8 cellular contexts compared by ENCODE assay signal in the genomic region with DNA sequence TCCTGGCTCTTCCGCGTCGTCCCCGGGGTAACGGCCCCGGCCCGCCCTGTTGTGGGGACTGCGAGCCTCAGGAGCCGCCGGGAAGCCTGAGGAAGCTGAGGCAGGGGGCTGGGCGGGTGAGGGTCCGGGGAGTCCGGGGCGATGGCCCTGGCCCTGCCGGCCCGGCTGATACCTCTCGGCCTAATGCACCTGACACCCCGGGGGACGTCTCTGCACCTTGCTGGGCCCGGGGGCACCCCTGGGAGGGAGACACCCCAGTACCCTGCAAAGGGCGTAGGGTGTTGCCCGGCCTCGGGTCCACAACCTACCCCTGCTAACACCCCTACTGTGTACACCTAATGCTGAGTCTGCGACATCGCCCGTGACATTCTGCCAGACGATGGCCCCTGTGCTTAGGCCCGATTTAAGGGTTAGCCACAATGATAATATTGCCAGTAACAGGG. TPM values are rescaled to one million over a fixed set of nuclear protein-coding genes. Genes with fewer than 3 reads are reported as not detected.
DNase-seq lines count a peak whose midpoint lies in the region; ATAC-seq, FAIRE-seq and TF ChIP-seq lines count a peak whose summit lies in the region.

No MANE protein-coding gene starts in this region.

- peak; percentile 16 for ATAC-seq in GM21526 (IDR thresholded peaks at IDR 0.05; ENCODE audit: low FRiP score, unreplicated experiment)

- peak overlapping the region; percentile 71 for H3K9ac ChIP-seq in endothelial cell of umbilical vein (replicated peaks; ENCODE audit: extremely low read depth, insufficient read depth, low read length)

- no peaks in the 10 kb centered on the region for H3K27me3 ChIP-seq in endothelial cell of umbilical vein (ENCODE audit: control insufficient read depth in 2 of 2, insufficient read depth in 2 of 2, low read length in 2 of 2)
- H3K27me3 ChIP-seq in neutrophil: no peaks in the 10 kb centered on the region

- FAIRE-seq in endothelial cell of umbilical vein (lab: Jason Lieb, UNC): no peak

- H4K20me1 ChIP-seq in endothelial cell of umbilical vein (replicated peaks; ENCODE audit: control insufficient read depth, extremely low read depth, insufficient read depth, low read length): no peaks in the 10 kb centered on the region

- H3K36me3 ChIP-seq in endothelial cell of umbilical vein (ENCODE audit: control insufficient read depth in 2 of 2, extremely low read depth in 1 of 2, insufficient read depth in 2 of 2, low read length in 2 of 2): peaks cover 3% of the 10 kb centered on the region in 2 experiments
- H3K36me3 ChIP-seq in neutrophil: peaks cover 35% of the 10 kb centered on the region

- H3K79me2 ChIP-seq in endothelial cell of umbilical vein (ENCODE audit: control insufficient read depth, insufficient read depth, low read length): peaks cover 16% of the 10 kb centered on the region

- no peaks in the 10 kb centered on the region for H3K9me3 ChIP-seq in endothelial cell of umbilical vein (replicated peaks; ENCODE audit: control insufficient read depth, insufficient read depth, low read length)
- no peaks in the 10 kb centered on the region for H3K9me3 ChIP-seq in neutrophil

- H2AFZ ChIP-seq in endothelial cell of umbilical vein (ENCODE audit: low read depth, low read length): peak overlapping the region; percentile 61

- peak overlapping the region; percentile 89 for H3K4me3 ChIP-seq in AG10803 (ENCODE audit: low read length)
- H3K4me3 ChIP-seq in NB4 (ENCODE audit: low read depth, low read length): peak overlapping the region; percentile 96
- H3K4me3 ChIP-seq in endothelial cell of umbilical vein (replicated peaks in 1 of 3; ENCODE audit: insufficient read depth in 1 of 3, low read depth in 1 of 3, low read length in 3 of 3): peak overlapping the region; percentile 80 to 87 (median 86)
- H3K4me3 ChIP-seq in neutrophil (ENCODE audit: low read depth in 1 of 2, low read length in 1 of 2): peak overlapping the region; percentile 72 to 93

- intact Hi-C loops in endothelial cell of umbilical vein (cut with micrococcal nuclease): loop anchor here (1.0 kb wide), 1 partner anchor 16 kb away; the partner anchor contains the start of gene FBXL12

- H3K4me2 ChIP-seq in endothelial cell of umbilical vein (ENCODE audit: insufficient read depth, low read length): peak overlapping the region; percentile 95

- CTCF ChIA-PET in endothelial cell of umbilical vein (lab: Charles Lee): interaction anchor here (1.0 to 1.4 kb wide), 2 partner anchors 10 to 36 kb away, joined by 4 read pairs; no protein-coding TSS in a partner anchor

- dilution Hi-C loops in endothelial cell of umbilical vein (cut with MboI; ENCODE audit: extremely low pct_ligation_motif_present, low sequenced_read_pairs): no loop called here

- H3K4me1 ChIP-seq in endothelial cell of umbilical vein (ENCODE audit: control insufficient read depth, extremely low read depth, insufficient read depth, low read length) (peaks cover 9% of the 10 kb centered on the region), neutrophil (ENCODE audit: control insufficient read depth in 1 of 2, insufficient read depth in 1 of 2, low read depth in 1 of 2, low read length in 1 of 2) (peaks cover 13 to 21% of the 10 kb centered on the region in 2 experiments)

- TF ChIP-seq CTCF in AG10803 (conservative IDR thresholded peaks at IDR 0.05; ENCODE audit: low read length) (no peak), NB4 (IDR thresholded peaks at IDR 0.05; ENCODE audit: low read depth, low read length) (no peak), endothelial cell of umbilical vein (IDR thresholded peaks at IDR 0.05; ENCODE audit: extremely low read depth in 1 of 2, insufficient read depth in 1 of 2, low read depth in 1 of 2, low read length in 2 of 2) (no peak), neutrophil (IDR thresholded peaks at IDR 0.05) (no peak)

- no peak for TF ChIP-seq POLR2A in NB4 (IDR thresholded peaks at IDR 0.05; ENCODE audit: extremely low read depth, insufficient read length)
- no peak for TF ChIP-seq POLR2A in endothelial cell of umbilical vein (IDR thresholded peaks at IDR 0.05; ENCODE audit: low read depth, low read length)

- H3K27ac ChIP-seq in endothelial cell of umbilical vein (ENCODE audit: insufficient read depth, low read depth, low read length) (no peak overlapping the region), neutrophil (peak overlapping the region; percentile 73)

- BruUV-seq in endothelial cell of umbilical vein (replicated peaks; lab: Mats Ljungman, UMichigan): no TSS peak

- H3K9me1 ChIP-seq in endothelial cell of umbilical vein (replicated peaks; ENCODE audit: control insufficient read depth, extremely low read depth, insufficient read depth, low read length): no peaks in the 10 kb centered on the region

- no peak for DNase-seq in AG10803 (ENCODE audit: low read depth)
- peak; percentile 42 for DNase-seq in NB4 (ENCODE audit: low read depth)
- DNase-seq in endothelial cell of umbilical vein (ENCODE audit: low read depth, low spot score): no peak
- DNase-seq in T1000 (lab: John Stamatoyannopoulos, UW): no peak
- DNase-seq in GM19238 (ENCODE audit: insufficient read length, low spot score): no peak
- DNase-seq in globus pallidus (ENCODE audit: low spot score): no peak

- POLR2A ChIA-PET in endothelial cell of umbilical vein (lab: Charles Lee): no interaction called here

TF ChIP-seq in endothelial cell of umbilical vein, 7 proteins besides CTCF, POLR2A, EP300 and RAD21:
- TF ChIP-seq EZH2 (IDR thresholded peaks at IDR 0.05; ENCODE audit: borderline replicate concordance, low read depth, low read length, severe bottlenecking): no peak
- TF ChIP-seq, protein P1, sequence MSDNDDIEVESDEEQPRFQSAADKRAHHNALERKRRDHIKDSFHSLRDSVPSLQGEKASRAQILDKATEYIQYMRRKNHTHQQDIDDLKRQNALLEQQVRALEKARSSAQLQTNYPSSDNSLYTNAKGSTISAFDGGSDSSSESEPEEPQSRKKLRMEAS (IDR thresholded peaks at IDR 0.05; ENCODE audit: insufficient read depth, insufficient read length): no peak
- no peak for TF ChIP-seq JUN (IDR thresholded peaks at IDR 0.05; ENCODE audit: borderline replicate concordance, insufficient read depth, insufficient read length, low read depth)

RNA-seq across cellular contexts. Expression of gene PIN1, which starts 0.4 kb away (rescaled TPM):
- 97.4 and 98.1 TPM in 2 replicates for total RNA-seq in endothelial cell of umbilical vein
- 115 and 129 TPM in 2 replicates for polyA plus RNA-seq in endothelial cell of umbilical vein
- polyA plus RNA-seq in endothelial cell of umbilical vein (2011; cell fraction: cytosol; rRNA removed): 80.4 and 106 TPM in 2 replicates
- polyA plus RNA-seq in endothelial cell of umbilical vein (2011; cell fraction: nucleus; rRNA removed): 57.1 and 64.3 TPM in 2 replicates
- polyA plus RNA-seq in endothelial cell of umbilical vein (2012): 56.8 and 68.7 TPM in 2 replicates
- polyA minus RNA-seq in endothelial cell of umbilical vein: 22.2 and 28.5 TPM in 2 replicates
- 39.6 TPM for polyA minus RNA-seq in endothelial cell of umbilical vein (2011; cell fraction: cytosol; rRNA and poly(A)+ RNA removed)
- polyA minus RNA-seq in endothelial cell of umbilical vein (2011; cell fraction: nucleus; rRNA and poly(A)+ RNA removed): 11.3 and 16.6 TPM in 2 replicates

RNA-seq across cellular contexts. Expression of gene UBL5, which starts 7.8 kb away (rescaled TPM):
- total RNA-seq in endothelial cell of umbilical vein: 351 and 364 TPM in 2 replicates
- polyA plus RNA-seq in endothelial cell of umbilical vein: 839 and 1,226 TPM in 2 replicates
- polyA plus RNA-seq in endothelial cell of umbilical vein (2011; cell fraction: cytosol; rRNA removed): 1,164 and 1,424 TPM in 2 replicates
- polyA plus RNA-seq in endothelial cell of umbilical vein (2011; cell fraction: nucleus; rRNA removed): 366 and 439 TPM in 2 replicates
- 737 and 963 TPM in 2 replicates for polyA plus RNA-seq in endothelial cell of umbilical vein (2012)
- polyA minus RNA-seq in endothelial cell of umbilical vein: 190 and 222 TPM in 2 replicates
- 69.3 TPM for polyA minus RNA-seq in endothelial cell of umbilical vein (2011; cell fraction: cytosol; rRNA and poly(A)+ RNA removed)
- polyA minus RNA-seq in endothelial cell of umbilical vein (2011; cell fraction: nucleus; rRNA and poly(A)+ RNA removed): 23.9 and 25.1 TPM in 2 replicates

RNA-seq across cellular contexts. Expression of gene FBXL12, which starts 16.6 kb away (rescaled TPM):
- total RNA-seq in endothelial cell of umbilical vein: 25.8 and 26.9 TPM in 2 replicates
- 33.3 and 47.5 TPM in 2 replicates for polyA plus RNA-seq in endothelial cell of umbilical vein
- 22.7 and 30.7 TPM in 2 replicates for polyA plus RNA-seq in endothelial cell of umbilical vein (2011; cell fraction: cytosol; rRNA removed)
- 37.8 and 44.3 TPM in 2 replicates for polyA plus RNA-seq in endothelial cell of umbilical vein (2011; cell fraction: nucleus; rRNA removed)
- polyA plus RNA-seq in endothelial cell of umbilical vein (2012): 16.0 and 20.6 TPM in 2 replicates
- 13.5 and 16.9 TPM in 2 replicates for polyA minus RNA-seq in endothelial cell of umbilical vein
- polyA minus RNA-seq in endothelial cell of umbilical vein (2011; cell fraction: cytosol; rRNA and poly(A)+ RNA removed): 8.6 TPM
- polyA minus RNA-seq in endothelial cell of umbilical vein (2011; cell fraction: nucleus; rRNA and poly(A)+ RNA removed): 16.0 and 23.8 TPM in 2 replicates
